24 cellular contexts compared by ENCODE assay signal in the genomic region with DNA sequence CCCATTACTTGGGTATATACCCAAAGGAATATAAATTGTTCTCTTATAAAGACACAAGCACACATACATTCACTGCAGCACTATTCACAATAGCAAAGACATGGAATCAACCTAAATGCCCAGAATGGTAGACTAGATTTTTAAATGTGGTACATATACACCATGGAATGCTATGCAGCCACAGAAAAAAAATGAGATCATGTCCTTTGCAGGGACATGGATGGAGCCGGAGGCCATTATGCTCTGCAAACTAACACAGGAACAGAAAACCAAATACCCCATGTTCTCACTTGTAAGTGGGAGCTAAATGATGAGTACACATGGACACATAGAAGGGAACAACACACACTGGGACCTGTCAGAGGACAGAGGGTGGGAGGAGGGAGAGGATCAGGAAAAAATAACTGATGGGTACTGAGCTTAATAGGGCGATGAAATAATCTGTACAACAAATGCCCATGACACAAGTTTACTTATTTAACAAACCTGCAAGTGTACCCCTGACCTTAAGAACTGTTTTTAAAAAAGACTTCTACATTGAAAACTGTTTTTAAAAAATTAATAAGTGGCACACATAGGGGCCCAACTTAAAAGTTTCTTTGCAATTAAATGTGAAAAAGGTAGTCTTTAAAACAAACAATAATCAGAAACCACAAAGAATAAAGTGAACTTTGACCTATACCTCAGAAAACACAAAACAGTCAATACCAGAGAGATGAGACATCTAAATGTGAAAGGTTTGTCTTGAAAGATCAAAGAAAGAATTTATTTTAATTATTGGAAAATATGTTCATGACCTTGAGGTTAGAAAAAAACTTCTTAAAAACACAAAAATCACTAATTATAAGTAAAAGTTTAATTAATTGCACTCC.
DNase-seq lines count a peak whose midpoint lies in the region; ATAC-seq, FAIRE-seq and TF ChIP-seq lines count a peak whose summit lies in the region.
"Had no signal": no experiment of that assay in that cellular context is flagged by ENCODE, and none has a peak within 500 bp of the region (broad histone marks: within the 10 kb centered on the region; RNA-seq: fewer than 3 reads in every experiment).

No MANE protein-coding gene starts in this region.

- DNase-seq in D721Med (ENCODE audit: insufficient read length, low spot score) (no peak), LoVo (ENCODE audit: low spot score) (peak; percentile 60), epithelial cell of proximal tubule (ENCODE audit: low read depth) (no peak), HepG2 (ENCODE audit: low spot score) (peak; percentile 74), NCI-H1105 (lab: John Stamatoyannopoulos, UW) (no peak)
- DNase-seq: activated CD4-positive, alpha-beta T cell treated with anti-CD3 and anti-CD28 coated beads, Interleukin-2, amount 50 U/mL, for 1 hour; activated CD8-positive, alpha-beta memory T cell treated with anti-CD3 and anti-CD28 coated beads, Interleukin-2, amount 50 U/mL, for 4 hours; activated gamma-delta T cell; CD4-positive, CD25-positive, alpha-beta regulatory T cell; DMS53; effector memory CD4-positive, alpha-beta T cell; head of caudate nucleus; naive thymus-derived CD8-positive, alpha-beta T cell; NCI-H1048; NCI-H2081; NK-92 treated with Interleukin-12 subunit alpha and Interleukin-12 subunit beta, amount 100 ng/mL, for 24 hours; stimulated activated CD4-positive, alpha-beta T cell treated with anti-CD3 and anti-CD28 coated beads, Interleukin-4, amount 100 ng/mL, for 24 hours; SW 1271 had no signal

- no TSS peak for BruUV-seq in HepG2 (replicated peaks; lab: Mats Ljungman, UMichigan)

- H3K36me3 ChIP-seq in HepG2 (replicated peaks in 1 of 2; ENCODE audit: control insufficient read depth in 1 of 2, insufficient read depth in 2 of 2, low read length in 2 of 2), result no peaks in the 10 kb centered on the region
- H3K36me3 ChIP-seq: suprapubic skin, vagina had no signal

- H3K4me1 ChIP-seq in HepG2 (ENCODE audit: insufficient read depth, low read length), result peaks cover 51% of the 10 kb centered on the region
- H3K4me1 ChIP-seq: suprapubic skin had no signal

- FAIRE-seq in D721Med (lab: Jason Lieb, UNC) (peak; percentile 67), HepG2 (lab: Jason Lieb, UNC) (no peak)

- no peaks in the 10 kb centered on the region for H4K20me1 ChIP-seq in HepG2 (ENCODE audit: insufficient read depth, low read length)

- no peak overlapping the region for H2AFZ ChIP-seq in HepG2 (ENCODE audit: low read length)

- H3K9ac ChIP-seq in HepG2 (ENCODE audit: insufficient read depth, low read depth, low read length), result peak overlapping the region; percentile 54

- peak overlapping the region; percentile 40 for H3K4me3 ChIP-seq in epithelial cell of proximal tubule (ENCODE audit: low read depth, low read length)
- H3K4me3 ChIP-seq in HepG2 (replicated peaks in 1 of 3; ENCODE audit: insufficient read depth in 1 of 3, low read depth in 2 of 3, low read length in 3 of 3), result peak overlapping the region in 2 of 3 experiments; percentile 4 to 46; a peak in 1 of 6 replicates
- H3K4me3 ChIP-seq: skin epidermis, suprapubic skin, vagina had no signal

- H3K27me3 Mint-ChIP-seq in stimulated activated memory B cell treated with anti-CD40 and anti-IgM and Interleukin-4, amounts not matched to agents 10 μg/mL and 1 μg/mL and 100 μg/mL, for 72 hours, result peaks cover 13% of the 10 kb centered on the region

- peak overlapping the region; percentile 78 for H3K27ac ChIP-seq in HepG2 (ENCODE audit: extremely low read length, insufficient read depth, low read length)
- H3K27ac ChIP-seq: skin epidermis, suprapubic skin, vagina had no signal

- no peaks in the 10 kb centered on the region; the same call in 1 of the 2 replicates for H3K9me3 ChIP-seq in HepG2 (ENCODE audit: low read length)
- H3K9me3 ChIP-seq: suprapubic skin, vagina had no signal

- 86% methylated on average over 2 of the region's 2 CpGs for WGBS in HepG2 (ENCODE audit: low lambda C conversion rate)

- H3K79me2 ChIP-seq in HepG2 (ENCODE audit: insufficient read depth, low read length), result peaks cover 32% of the 10 kb centered on the region

- no peak for TF ChIP-seq POLR2A in HepG2 (IDR thresholded peaks at IDR 0.05; ENCODE audit: insufficient read depth in 1 of 2, low read depth in 2 of 2, low read length in 2 of 2)

- H3K4me2 ChIP-seq in HepG2 (ENCODE audit: low read depth, low read length), result peak overlapping the region; percentile 73

- no peak overlapping the region for H3K4me3 Mint-ChIP-seq in stimulated activated memory B cell treated with anti-CD40 and anti-IgM and Interleukin-4, amounts not matched to agents 10 μg/mL and 1 μg/mL and 100 μg/mL, for 72 hours
- H3K4me3 Mint-ChIP-seq: CD4-positive, CD25-positive, alpha-beta regulatory T cell; naive thymus-derived CD8-positive, alpha-beta T cell had no signal

- TF ChIP-seq CTCF in D721Med (IDR thresholded peaks at IDR 0.05; ENCODE audit: insufficient read depth, missing control alignments) (no peak), epithelial cell of proximal tubule (conservative IDR thresholded peaks at IDR 0.05; ENCODE audit: low read depth, low read length) (no peak), HepG2 (CRISPR knock-in tag; IDR thresholded peaks at IDR 0.05) (no peak)

- CTCF ChIA-PET in HepG2 (lab: Yijun Ruan, JAX; ENCODE audit: low intra/inter-chr PET ratio, low total read pairs), result no interaction called here

- H3K27me3 ChIP-seq in HepG2 (ENCODE audit: control insufficient read depth in 1 of 2, insufficient read depth in 2 of 2, low read length in 2 of 2), result no peaks in the 10 kb centered on the region
- H3K27me3 ChIP-seq: suprapubic skin, vagina had no signal

- intact Hi-C loops in HepG2 (cut with micrococcal nuclease; ENCODE audit: unreplicated experiment), result no loop called here

- H3K9me3 Mint-ChIP-seq in stimulated activated memory B cell treated with anti-CD40 and anti-IgM and Interleukin-4, amounts not matched to agents 10 μg/mL and 1 μg/mL and 100 μg/mL, for 72 hours, result peaks cover 2% of the 10 kb centered on the region

- POLR2A ChIA-PET in HepG2 (lab: Yijun Ruan, JAX), result interaction anchor here (0.6 to 2.3 kb wide), 2 partner anchors 15 to 75 kb away, joined by 3 to 9 read pairs; a partner anchor contains a TSS

- no peaks in the 10 kb centered on the region for H3K36me3 Mint-ChIP-seq in stimulated activated memory B cell treated with anti-CD40 and anti-IgM and Interleukin-4, amounts not matched to agents 10 μg/mL and 1 μg/mL and 100 μg/mL, for 72 hours
- H3K36me3 Mint-ChIP-seq: CD4-positive, CD25-positive, alpha-beta regulatory T cell had no signal

- TF ChIP-seq EP300 in HepG2 (IDR thresholded peaks at IDR 0.05; ENCODE audit: low read depth in 2 of 2, low read length in 2 of 2) (peak in 1 of 2 experiments; percentile 57; a peak in 1 of 4 replicates), HepG2 (CRISPR knock-in tag; IDR thresholded peaks at IDR 0.05; ENCODE audit: borderline replicate concordance) (no peak)

- no peaks in the 10 kb centered on the region for H3K4me1 Mint-ChIP-seq in stimulated activated memory B cell treated with anti-CD40 and anti-IgM and Interleukin-4, amounts not matched to agents 10 μg/mL and 1 μg/mL and 100 μg/mL, for 72 hours
- H3K4me1 Mint-ChIP-seq: CD4-positive, CD25-positive, alpha-beta regulatory T cell; naive thymus-derived CD8-positive, alpha-beta T cell had no signal

- TF ChIP-seq RAD21 in HepG2 (CRISPR knock-in tag; IDR thresholded peaks at IDR 0.05), result no peak

- in situ Hi-C loops in HepG2 (cut with HindIII; ENCODE audit: extremely low pct_ligation_motif_present, low pct_unique_long_range_greater_than_20kb), result no loop called here

- no peak overlapping the region for H3K27ac Mint-ChIP-seq in stimulated activated memory B cell treated with anti-CD40 and anti-IgM and Interleukin-4, amounts not matched to agents 10 μg/mL and 1 μg/mL and 100 μg/mL, for 72 hours
- H3K27ac Mint-ChIP-seq: CD4-positive, CD25-positive, alpha-beta regulatory T cell; naive thymus-derived CD8-positive, alpha-beta T cell had no signal

- ATAC-seq in HepG2, result peak; percentile 45; the same call in 2 of the 3 replicates
- no peak for ATAC-seq in GM18868 (IDR thresholded peaks at IDR 0.05; ENCODE audit: unreplicated experiment)
- no peak for ATAC-seq in stimulated activated memory B cell treated with anti-CD40 and anti-IgM and Interleukin-4, amounts not matched to agents 10 μg/mL and 1 μg/mL and 100 μg/mL, for 72 hours
- ATAC-seq in HG03280 (IDR thresholded peaks at IDR 0.05; ENCODE audit: unreplicated experiment), result no peak
- ATAC-seq: naive thymus-derived CD8-positive, alpha-beta T cell had no signal

TF ChIP-seq in HepG2, 621 proteins besides CTCF, POLR2A, EP300 and RAD21 (continues in another document):
- 0 out of 2 replicates have a peak, but pooled peaks have one; percentile 18 for TF ChIP-seq CREM (IDR thresholded peaks at IDR 0.05)
- TF ChIP-seq CREM (CRISPR knock-in tag; IDR thresholded peaks at IDR 0.05), result no peak
- no peak for TF ChIP-seq TMF1 (CRISPR knock-in tag; IDR thresholded peaks at IDR 0.05; ENCODE audit: low read depth)
- TF ChIP-seq HNF4A (CRISPR knock-in tag; IDR thresholded peaks at IDR 0.05), result 0 out of 2 replicates have a peak, but pooled peaks have one; percentile 20
- 0 out of 2 replicates have a peak, but pooled peaks have one; percentile 11 for TF ChIP-seq GATAD2A (CRISPR knock-in tag; IDR thresholded peaks at IDR 0.05)
- TF ChIP-seq, protein P1, sequence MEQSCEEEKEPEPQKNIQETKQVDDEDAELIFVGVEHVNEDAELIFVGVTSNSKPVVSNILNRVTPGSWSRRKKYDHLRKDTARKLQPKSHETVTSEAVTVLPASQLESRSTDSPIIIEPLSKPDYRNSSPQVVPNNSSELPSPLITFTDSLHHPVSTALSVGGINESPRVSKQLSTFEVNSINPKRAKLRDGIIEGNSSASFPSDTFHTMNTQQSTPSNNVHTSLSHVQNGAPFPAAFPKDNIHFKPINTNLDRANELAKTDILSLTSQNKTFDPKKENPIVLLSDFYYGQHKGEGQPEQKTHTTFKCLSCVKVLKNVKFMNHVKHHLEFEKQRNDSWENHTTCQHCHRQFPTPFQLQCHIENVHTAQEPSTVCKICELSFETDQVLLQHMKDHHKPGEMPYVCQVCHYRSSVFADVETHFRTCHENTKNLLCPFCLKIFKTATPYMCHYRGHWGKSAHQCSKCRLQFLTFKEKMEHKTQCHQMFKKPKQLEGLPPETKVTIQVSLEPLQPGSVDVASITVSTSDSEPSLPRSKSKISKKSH (CRISPR knock-in tag; IDR thresholded peaks at IDR 0.05; ENCODE audit: borderline replicate concordance), result no peak
- no peak for TF ChIP-seq ZFP36 (IDR thresholded peaks at IDR 0.05; ENCODE audit: borderline replicate concordance, low read depth, low read length, partially characterized antibody)
- TF ChIP-seq ZNF232 (CRISPR knock-in tag; IDR thresholded peaks at IDR 0.05; ENCODE audit: borderline replicate concordance), result no peak
- TF ChIP-seq ZFP90 (CRISPR knock-in tag; IDR thresholded peaks at IDR 0.05; ENCODE audit: borderline replicate concordance), result no peak
- peak; percentile 25; the same call in 1 of the 2 replicates for TF ChIP-seq SOX5 (CRISPR knock-in tag; IDR thresholded peaks at IDR 0.05; ENCODE audit: borderline replicate concordance)
- TF ChIP-seq SALL2 (CRISPR knock-in tag; IDR thresholded peaks at IDR 0.05), result no peak
- peak; percentile 54; the same call in 1 of the 2 replicates for TF ChIP-seq ZNF263 (CRISPR knock-in tag; IDR thresholded peaks at IDR 0.05)

Comparison
In these comparisons a context has a peak if more than half of its experiments do, and no peak if none do; other contexts are left out.
1. DNase-seq: peak in LoVo (single experiment) and HepG2 (single experiment); none in D721Med (single experiment), epithelial cell of proximal tubule (single experiment) and NCI-H1105 (single experiment).